ENCODE assay signal across 8 cellular contexts in the genomic region with DNA sequence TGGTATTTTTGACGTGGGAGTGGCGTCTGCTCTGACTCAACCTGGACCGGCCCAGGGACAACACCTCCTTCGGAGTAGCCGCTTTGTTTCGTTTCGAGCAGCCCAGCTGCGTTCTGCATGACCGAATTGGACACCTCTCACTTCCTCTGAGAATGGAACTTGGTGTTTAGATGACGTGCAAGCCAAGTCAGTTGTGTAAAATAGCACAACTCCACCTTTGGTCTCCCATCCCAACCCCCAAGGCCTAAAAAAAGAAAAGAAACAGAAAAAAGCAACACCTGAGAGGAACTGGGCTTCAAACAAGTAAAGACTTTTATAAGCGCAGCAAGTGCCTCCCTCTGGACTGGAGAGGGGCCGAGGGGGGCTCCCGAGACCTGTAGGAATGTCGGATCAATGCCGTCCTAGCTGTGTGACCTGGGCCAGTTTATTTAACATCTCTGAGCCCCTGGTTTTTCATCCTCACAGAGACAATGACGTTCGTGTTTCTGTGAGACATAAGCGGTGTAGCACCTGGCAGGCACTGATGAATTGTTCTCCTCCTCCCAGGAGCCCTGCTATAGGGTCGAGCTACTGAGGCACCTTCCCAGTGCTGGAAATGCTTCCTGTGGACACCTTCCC. TPM values are rescaled to one million over a fixed set of nuclear protein-coding genes. Genes with fewer than 3 reads are reported as not detected.
DNase-seq lines count a peak whose midpoint lies in the region; ATAC-seq and TF ChIP-seq lines count a peak whose summit lies in the region.

No MANE protein-coding gene starts in this region.

- no peaks in the 10 kb centered on the region for H3K27me3 Mint-ChIP-seq in activated CD4-positive, alpha-beta T cell treated with anti-CD3 and anti-CD28 coated beads, Interleukin-2, amount 10 ng/mL, durations not matched to agents 7 days and 5 days

- no peaks in the 10 kb centered on the region for H3K9me3 Mint-ChIP-seq in activated CD4-positive, alpha-beta T cell treated with anti-CD3 and anti-CD28 coated beads, Interleukin-2, amount 10 ng/mL, durations not matched to agents 7 days and 5 days

- CTCF ChIA-PET in AG04450 (lab: Charles Lee) = interaction anchor here (2.7 kb wide), 1 partner anchor 11 kb away, joined by 14 read pairs; no protein-coding TSS in a partner anchor
- CTCF ChIA-PET in activated CD4-positive, alpha-beta T cell treated with anti-CD3 and anti-CD28 coated beads, Interleukin-2, amount 10 ng/mL, durations not matched to agents 7 days and 5 days (lab: Charles Lee) = interaction anchor here (0.6 to 6.1 kb wide), 10 partner anchors 9 to 285 kb away, joined by 3 to 88 read pairs (median 4); no protein-coding TSS in a partner anchor

- peak overlapping the region; percentile 74 for H3K4me3 Mint-ChIP-seq in activated CD4-positive, alpha-beta T cell treated with anti-CD3 and anti-CD28 coated beads, Interleukin-2, amount 10 ng/mL, durations not matched to agents 7 days and 5 days

- ATAC-seq in GM19328 (IDR thresholded peaks at IDR 0.05; ENCODE audit: unreplicated experiment) (peak; percentile 81), HG03378 (IDR thresholded peaks at IDR 0.05; ENCODE audit: unreplicated experiment) (peak; percentile 88), esophagus mucosa (peak; percentile 87), omental fat pad (ENCODE audit: low FRiP score) (no peak)

- POLR2A ChIA-PET in AG04450 (lab: Yijun Ruan, JAX) = interaction anchor here (0.8 to 2.0 kb wide), 2 partner anchors 52 to 70 kb away, joined by 3 to 8 read pairs; a partner anchor contains a TSS
- POLR2A ChIA-PET in activated CD4-positive, alpha-beta T cell treated with anti-CD3 and anti-CD28 coated beads, Interleukin-2, amount 10 ng/mL, durations not matched to agents 7 days and 5 days (lab: Charles Lee) = no interaction called here

- DNase-seq in AG04450 (ENCODE audit: low read depth, low spot score) (peak; percentile 39), NCI-H2196 (lab: John Stamatoyannopoulos, UW; ENCODE audit: unreplicated experiment) (no peak), omental fat pad (ENCODE audit: low spot score) (no peak)
- peak; percentile 61 for DNase-seq in activated CD4-positive, alpha-beta T cell treated with anti-CD3 and anti-CD28 coated beads, Interleukin-2, amount 10 ng/mL, durations not matched to agents 7 days and 5 days
- DNase-seq in stimulated activated CD4-positive, alpha-beta T cell treated with anti-CD3 and anti-CD28 coated beads, Interleukin-1b, Interleukin-23, amount 100 ng/mL, for 4 hours (ENCODE audit: low read depth in 2 of 2) = peak; percentile 46 to 52

- TF ChIP-seq CTCF in AG04450 (IDR thresholded peaks at IDR 0.05; ENCODE audit: low read depth, low read length) (no peak), omental fat pad (IDR thresholded peaks at IDR 0.05) (no peak)

- H3K9me3 ChIP-seq in AG04450 (ENCODE audit: control insufficient read depth, insufficient read depth, low read length) = no peaks in the 10 kb centered on the region; the same call in 1 of the 2 replicates

- peaks cover 67% of the 10 kb centered on the region for H3K4me1 Mint-ChIP-seq in activated CD4-positive, alpha-beta T cell treated with anti-CD3 and anti-CD28 coated beads, Interleukin-2, amount 10 ng/mL, durations not matched to agents 7 days and 5 days

- no peak overlapping the region for H3K4me3 ChIP-seq in AG04450 (ENCODE audit: low read depth, low read length)

- no peaks in the 10 kb centered on the region for H3K36me3 Mint-ChIP-seq in activated CD4-positive, alpha-beta T cell treated with anti-CD3 and anti-CD28 coated beads, Interleukin-2, amount 10 ng/mL, durations not matched to agents 7 days and 5 days (ENCODE audit: low read depth)

- peak overlapping the region; percentile 88 for H3K27ac Mint-ChIP-seq in activated CD4-positive, alpha-beta T cell treated with anti-CD3 and anti-CD28 coated beads, Interleukin-2, amount 10 ng/mL, durations not matched to agents 7 days and 5 days

- H3K27ac ChIP-seq in AG04450 (ENCODE audit: low read depth, low read length) = peak overlapping the region; percentile 98

- H3K27me3 ChIP-seq in AG04450 (ENCODE audit: control insufficient read depth, insufficient read depth, low read length) = no peaks in the 10 kb centered on the region

RNA-seq across cellular contexts. Expression of a gene that starts 52.0 kb away (rescaled TPM):
- polyA plus RNA-seq in AG04450 (2011; rRNA removed) = 20.1 and 26.4 TPM in 2 replicates
- polyA minus RNA-seq in AG04450 (2011; rRNA and poly(A)+ RNA removed) = 8.1 and 9.6 TPM in 2 replicates
- total RNA-seq in activated CD4-positive, alpha-beta T cell treated with anti-CD3 and anti-CD28 coated beads, Interleukin-2, amount 10 ng/mL, durations not matched to agents 7 days and 5 days = 10 to 100 TPM; 36.3 to 44.2 TPM
- total RNA-seq in esophagus mucosa = 19.2 TPM
- 10 to 100 TPM in 2 of 4 donors, 1 to 10 TPM in 2; 8.1 to 20.4 (median 14.1) TPM for total RNA-seq in omental fat pad

Comparison
In these comparisons a context has a peak if more than half of its experiments do, and no peak if none do; other contexts are left out.
1. DNase-seq: peak in AG04450 (single experiment), activated CD4-positive, alpha-beta T cell treated with anti-CD3 and anti-CD28 coated beads, Interleukin-2, amount 10 ng/mL, durations not matched to agents 7 days and 5 days (single experiment) and stimulated activated CD4-positive, alpha-beta T cell treated with anti-CD3 and anti-CD28 coated beads, Interleukin-1b, Interleukin-23, amount 100 ng/mL, for 4 hours (2 of 2); none in NCI-H2196 (single experiment) and omental fat pad (single experiment).